8 cellular contexts compared by ENCODE assay signal in genomic region chr5:139711067-139711851, GRCh38.
A peak's percentile ranks its signal among the peaks of the same experiment; 100 is the strongest.
DNase-seq lines count a peak whose midpoint lies in the region; ATAC-seq and TF ChIP-seq lines count a peak whose summit lies in the region.

No MANE protein-coding gene starts in this region.

- ATAC-seq in HG02798 (IDR thresholded peaks at IDR 0.05; ENCODE audit: poor library complexity, unreplicated experiment) (peak; percentile 51), PC-3 (peak; percentile 51), gastroesophageal sphincter (peak; percentile 29), omental fat pad (ENCODE audit: low FRiP score) (peak; percentile 39), upper lobe of right lung (peak; percentile 38), HG03108 (IDR thresholded peaks at IDR 0.05; ENCODE audit: unreplicated experiment) (no peak)

- H3K4me1 ChIP-seq in PC-3 (ENCODE audit: insufficient read depth, low read length) (no peaks in the 10 kb centered on the region; the same call in 1 of the 2 replicates), gastroesophageal sphincter (peaks cover 0 to 43% (median 21%) of the 10 kb centered on the region in 3 donors), upper lobe of right lung (peaks cover 30% of the 10 kb centered on the region)

- H4K20me1 ChIP-seq in PC-3 (ENCODE audit: low read length), result no peaks in the 10 kb centered on the region

- no TSS peak for BruUV-seq in PC-3 (replicated peaks; lab: Mats Ljungman, UMichigan)

- DNase-seq in DMS 273 (lab: John Stamatoyannopoulos, UW; ENCODE audit: unreplicated experiment) (peak; percentile 96), PC-3 (peak; percentile 50), activated gamma-delta T cell (lab: John Stamatoyannopoulos, UW) (peak; percentile 76), omental fat pad (ENCODE audit: low spot score) (no peak), upper lobe of right lung (no peak)

- H3K36me3 ChIP-seq in PC-3 (ENCODE audit: low read depth, low read length) (no peaks in the 10 kb centered on the region), gastroesophageal sphincter (no peaks in the 10 kb centered on the region), upper lobe of right lung (no peaks in the 10 kb centered on the region)

- 0 out of 2 replicates have a peak, but pooled peaks cover 5% of the 10 kb centered on the region for H3K27me3 ChIP-seq in PC-3 (ENCODE audit: low read length)
- H3K27me3 ChIP-seq in gastroesophageal sphincter, result no peaks in the 10 kb centered on the region
- peaks cover 17% of the 10 kb centered on the region for H3K27me3 ChIP-seq in upper lobe of right lung

- H3K27ac ChIP-seq in PC-3 (ENCODE audit: low read length) (no peak overlapping the region), gastroesophageal sphincter (peak overlapping the region in 3 of 4 donors; percentile 55 to 76 (median 75)), upper lobe of right lung (no peak overlapping the region)

- TF ChIP-seq CTCF in PC-3 (conservative IDR thresholded peaks at IDR 0.05; ENCODE audit: low read depth, low read length) (peak; percentile 19; the same call in 1 of the 2 replicates), gastroesophageal sphincter (IDR thresholded peaks at IDR 0.05) (peak in 1 of 4 experiments; percentile 7), omental fat pad (IDR thresholded peaks at IDR 0.05) (no peak), upper lobe of right lung (IDR thresholded peaks at IDR 0.05) (no peak)

- POLR2A ChIA-PET in PC-3 (lab: Charles Lee; ENCODE audit: unreplicated experiment), result no interaction called here

- no peaks in the 10 kb centered on the region for H3F3A ChIP-seq in PC-3 (ENCODE audit: low read length, unreplicated experiment)

- H3K4me3 ChIP-seq in PC-3 (ENCODE audit: low read length) (peak overlapping the region; percentile 79), gastroesophageal sphincter (peak overlapping the region; percentile 26 to 61), upper lobe of right lung (peak overlapping the region; percentile 51)

- CTCF ChIA-PET in PC-3 (lab: Charles Lee), result interaction anchor here (0.7 to 1.0 kb wide), 2 partner anchors 20 to 177 kb away, joined by 3 to 4 read pairs; no protein-coding TSS in a partner anchor

- peak overlapping the region; percentile 99 for H3K4me2 ChIP-seq in PC-3 (ENCODE audit: low read length)

- H3K9me3 ChIP-seq in PC-3 (ENCODE audit: low read length) (no peaks in the 10 kb centered on the region), gastroesophageal sphincter (no peaks in the 10 kb centered on the region), upper lobe of right lung (no peaks in the 10 kb centered on the region)

- no peaks in the 10 kb centered on the region for H3K79me2 ChIP-seq in PC-3 (ENCODE audit: low read length)

- H3K9me2 ChIP-seq in PC-3 (replicated peaks; ENCODE audit: low read length), result no peaks in the 10 kb centered on the region

- TF ChIP-seq EP300 in gastroesophageal sphincter (IDR thresholded peaks at IDR 0.05), result no peak

- WGBS in gastroesophageal sphincter (ENCODE audit: low coverage in 1 of 2), 2 donors, result 11% methylated on average over 8 of the region's 65 CpGs; no CpG with 5 or more reads in 1 of the 2 donors

- TF ChIP-seq POLR2A in gastroesophageal sphincter (IDR thresholded peaks at IDR 0.05), result no peak

- intact Hi-C loops in PC-3 (cut with micrococcal nuclease), result no loop called here
- intact Hi-C loops in upper lobe of right lung (cut with DNase I), result no loop called here

- H2AFZ ChIP-seq in PC-3 (ENCODE audit: low read length), result peak overlapping the region; percentile 97

- peak overlapping the region; percentile 23; the same call in 1 of the 2 replicates for H3K9ac ChIP-seq in PC-3 (ENCODE audit: low read length)

Comparison
In these comparisons a context has a peak if more than half of its experiments do, and no peak if none do; other contexts are left out.
1. DNase-seq: peak in DMS 273 (single experiment), PC-3 (single experiment) and activated gamma-delta T cell (single experiment); none in omental fat pad (single experiment) and upper lobe of right lung (single experiment).
2. H3K27ac ChIP-seq: peak in gastroesophageal sphincter (3 of 4); none in PC-3 (single experiment) and upper lobe of right lung (single experiment).
3. Peak in every context shown above with its lines, with median percentiles within 50 percentile points of each other: H3K4me3 ChIP-seq.